Comparison of ENCODE assay signal across 9 cellular contexts in genomic region chr4:123649644-123650356, GRCh38.
DNase-seq lines count a peak whose midpoint lies in the region; ATAC-seq, FAIRE-seq and TF ChIP-seq lines count a peak whose summit lies in the region.
"Had no signal": no experiment of that assay in that cellular context is flagged by ENCODE, and none has a peak within 500 bp of the region (broad histone marks: within the 10 kb centered on the region; RNA-seq: fewer than 3 reads in every experiment).

No MANE protein-coding gene starts in this region.

- no peaks in the 10 kb centered on the region for H3K36me3 Mint-ChIP-seq in T-cell
- H3K36me3 Mint-ChIP-seq: CD4-positive, CD25-positive, alpha-beta regulatory T cell had no signal

- H3K4me1 Mint-ChIP-seq in T-cell, result no peaks in the 10 kb centered on the region
- H3K4me1 Mint-ChIP-seq: CD4-positive, CD25-positive, alpha-beta regulatory T cell had no signal

- no peaks in the 10 kb centered on the region for H3K9me3 Mint-ChIP-seq in T-cell

- no peak overlapping the region for H3K4me3 Mint-ChIP-seq in T-cell
- H3K4me3 Mint-ChIP-seq: CD4-positive, CD25-positive, alpha-beta regulatory T cell had no signal

- H3K27ac Mint-ChIP-seq in T-cell, result no peak overlapping the region
- H3K27ac Mint-ChIP-seq: CD4-positive, CD25-positive, alpha-beta regulatory T cell had no signal

- H3K9ac ChIP-seq in iPS-20b (ENCODE audit: low read depth, low read length), result peak overlapping the region; percentile 26; the same call in 1 of the 2 replicates
- peak overlapping the region in 1 of 5 donors; percentile 53 for H3K9ac ChIP-seq in subcutaneous abdominal adipose tissue (ENCODE audit: low read length in 5 of 5)

- H3K9me3 ChIP-seq in iPS-20b (ENCODE audit: insufficient read depth, low read depth, low read length) (0 out of 2 replicates have a peak, but pooled peaks cover 5% of the 10 kb centered on the region), subcutaneous abdominal adipose tissue (ENCODE audit: control insufficient read depth in 5 of 5, low read length in 5 of 5) (no peaks in the 10 kb centered on the region)

- POLR2A ChIA-PET in T-cell (lab: Charles Lee), result no interaction called here

- H3K27me3 ChIP-seq in iPS-20b (ENCODE audit: insufficient read depth, low read length) (no peaks in the 10 kb centered on the region), subcutaneous abdominal adipose tissue (ENCODE audit: control insufficient read depth in 5 of 5, insufficient read depth in 4 of 5, low read length in 5 of 5) (no peaks in the 10 kb centered on the region)

- H3K27ac ChIP-seq in 22Rv1 (peak overlapping the region; percentile 85), iPS-20b (ENCODE audit: low read length) (no peak overlapping the region), subcutaneous abdominal adipose tissue (ENCODE audit: low read depth, low read length) (peak overlapping the region; percentile 82)

- no peaks in the 10 kb centered on the region for H3K36me3 ChIP-seq in iPS-20b (ENCODE audit: insufficient read depth, low read depth, low read length)
- no peaks in the 10 kb centered on the region for H3K36me3 ChIP-seq in subcutaneous abdominal adipose tissue (ENCODE audit: control insufficient read depth in 5 of 5, insufficient read depth in 5 of 5, low read length in 5 of 5)

- H3K4me1 ChIP-seq in iPS-20b (ENCODE audit: insufficient read depth, low read length) (peaks cover 7% of the 10 kb centered on the region; the same call in 1 of the 2 replicates), subcutaneous abdominal adipose tissue (ENCODE audit: control insufficient read depth in 5 of 5, insufficient read depth in 5 of 5, low read length in 5 of 5) (peaks cover 3 to 38% (median 29%) of the 10 kb centered on the region in 5 donors)

- ATAC-seq in GM21367 (IDR thresholded peaks at IDR 0.05; ENCODE audit: unreplicated experiment), result peak; percentile 26
- no peak for ATAC-seq in stimulated activated naive CD8-positive, alpha-beta T cell treated with anti-CD3 and anti-CD28 coated beads, Interleukin-15, Interleukin-2, amounts not matched to agents 100 U/mL and 50 U/mL, for 24 hours
- no peak for ATAC-seq in T-cell (replicated peaks in 1 of 4)

- CTCF ChIA-PET in T-cell (lab: Charles Lee), result no interaction called here

- peak; percentile 100 for FAIRE-seq in TTC549 (lab: Jason Lieb, UNC)

- DNase-seq in HT-29 (ENCODE audit: low spot score), result peak; percentile 90
- DNase-seq in stimulated activated naive CD8-positive, alpha-beta T cell treated with anti-CD3 and anti-CD28 coated beads, Interleukin-15, Interleukin-2, amounts not matched to agents 100 U/mL and 50 U/mL, for 24 hours, result no peak
- DNase-seq in T-cell, result no peak
- DNase-seq: CD4-positive, CD25-positive, alpha-beta regulatory T cell had no signal

- H3K27me3 Mint-ChIP-seq in T-cell, result peaks cover 0 to 4% of the 10 kb centered on the region in 2 donors
- H3K27me3 Mint-ChIP-seq: CD4-positive, CD25-positive, alpha-beta regulatory T cell had no signal

- TF ChIP-seq CTCF in 22Rv1 (IDR thresholded peaks at IDR 0.05), result no peak

- H3K4me3 ChIP-seq in iPS-20b (ENCODE audit: low read length) (no peak overlapping the region), subcutaneous abdominal adipose tissue (ENCODE audit: low read depth in 1 of 5, low read length in 5 of 5) (peak overlapping the region in 3 of 5 donors; percentile 12 to 54 (median 14))
